1 cellular context compared by ENCODE assay signal in genomic region chr3:195709676-195710085, GRCh38.
TF ChIP-seq lines count a peak whose summit lies in the region.

No MANE protein-coding gene starts in this region.

TF ChIP-seq in HepG2, 621 proteins besides CTCF, POLR2A, EP300 and RAD21:
- TF ChIP-seq HOXA5 (CRISPR knock-in tag; IDR thresholded peaks at IDR 0.05) (no peak), FOSL2 (CRISPR knock-in tag; IDR thresholded peaks at IDR 0.05) (no peak), XRCC5 (optimal IDR thresholded peaks at IDR 0.05; ENCODE audit: low read length) (no peak), SCMH1 (CRISPR knock-in tag; IDR thresholded peaks at IDR 0.05; ENCODE audit: borderline replicate concordance) (no peak), HOXD1 (CRISPR knock-in tag; IDR thresholded peaks at IDR 0.05) (no peak), MED1 (CRISPR knock-in tag; IDR thresholded peaks at IDR 0.05) (no peak), MIER3 (CRISPR knock-in tag; IDR thresholded peaks at IDR 0.05; ENCODE audit: borderline replicate concordance) (no peak)
